Comparison of ENCODE assay signal across 1 cellular context in the genomic region with DNA sequence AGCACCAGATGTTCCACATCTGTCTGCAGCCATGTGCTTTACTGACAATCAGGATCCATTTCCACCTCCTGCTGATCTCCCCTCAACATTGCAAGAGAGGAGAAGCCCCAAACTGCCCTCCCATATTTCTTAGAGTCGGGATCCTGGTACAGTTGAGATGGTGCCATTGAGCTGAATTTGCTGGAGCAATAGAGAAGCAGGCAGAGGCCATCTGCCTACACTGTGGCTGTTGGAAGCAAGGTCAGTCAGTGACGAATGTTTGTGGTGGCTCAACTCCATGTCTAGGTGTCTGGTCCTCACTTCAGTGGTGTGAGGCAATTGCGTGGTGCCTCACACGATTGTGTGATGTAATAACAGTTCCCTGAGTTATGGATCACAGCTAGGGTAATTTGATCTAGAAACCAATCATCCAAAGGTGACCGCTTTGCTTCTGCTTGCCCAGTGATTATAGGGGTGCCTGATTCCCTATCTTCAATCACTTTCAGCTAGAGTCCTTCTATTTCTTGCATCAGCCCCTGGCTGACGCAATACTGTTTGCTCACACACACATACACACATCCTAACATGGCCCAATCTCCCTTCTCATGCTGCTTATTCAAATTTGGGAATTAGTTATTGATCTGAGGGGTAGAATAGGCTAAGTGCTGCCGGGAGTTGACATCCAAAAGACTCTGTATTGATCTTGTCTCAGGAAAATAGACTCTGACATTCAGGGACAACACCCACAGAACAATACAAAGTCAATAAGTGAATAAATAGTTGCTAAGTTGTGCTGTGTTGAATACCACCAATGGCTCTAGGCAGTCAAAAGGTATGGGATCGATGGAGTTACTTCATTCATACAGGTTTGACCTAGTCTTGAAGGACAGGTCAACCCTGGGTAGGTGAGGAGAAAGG.
TF ChIP-seq lines count a peak whose summit lies in the region.

No MANE protein-coding gene starts in this region.

TF ChIP-seq in K562, 482 proteins besides CTCF, POLR2A, EP300 and RAD21 (continued from another document and continues in another):
- TF ChIP-seq, protein P1, sequence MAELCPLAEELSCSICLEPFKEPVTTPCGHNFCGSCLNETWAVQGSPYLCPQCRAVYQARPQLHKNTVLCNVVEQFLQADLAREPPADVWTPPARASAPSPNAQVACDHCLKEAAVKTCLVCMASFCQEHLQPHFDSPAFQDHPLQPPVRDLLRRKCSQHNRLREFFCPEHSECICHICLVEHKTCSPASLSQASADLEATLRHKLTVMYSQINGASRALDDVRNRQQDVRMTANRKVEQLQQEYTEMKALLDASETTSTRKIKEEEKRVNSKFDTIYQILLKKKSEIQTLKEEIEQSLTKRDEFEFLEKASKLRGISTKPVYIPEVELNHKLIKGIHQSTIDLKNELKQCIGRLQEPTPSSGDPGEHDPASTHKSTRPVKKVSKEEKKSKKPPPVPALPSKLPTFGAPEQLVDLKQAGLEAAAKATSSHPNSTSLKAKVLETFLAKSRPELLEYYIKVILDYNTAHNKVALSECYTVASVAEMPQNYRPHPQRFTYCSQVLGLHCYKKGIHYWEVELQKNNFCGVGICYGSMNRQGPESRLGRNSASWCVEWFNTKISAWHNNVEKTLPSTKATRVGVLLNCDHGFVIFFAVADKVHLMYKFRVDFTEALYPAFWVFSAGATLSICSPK (IDR thresholded peaks at IDR 0.05; ENCODE audit: borderline replicate concordance), result no peak
- no peak for TF ChIP-seq ARID4B (CRISPR knock-in tag; IDR thresholded peaks at IDR 0.05)
- no peak for TF ChIP-seq EGR1 (conservative IDR thresholded peaks at IDR 0.05)
- TF ChIP-seq MTA1 (IDR thresholded peaks at IDR 0.05; ENCODE audit: borderline replicate concordance), result no peak
- no peak for TF ChIP-seq SNIP1 (IDR thresholded peaks at IDR 0.05; ENCODE audit: low read depth)
- peak; percentile 67; the same call in 1 of the 2 replicates for TF ChIP-seq HIVEP1 (CRISPR knock-in tag; IDR thresholded peaks at IDR 0.05)
- TF ChIP-seq ELF4 (CRISPR knock-in tag; IDR thresholded peaks at IDR 0.05), result no peak
- TF ChIP-seq, protein P2, sequence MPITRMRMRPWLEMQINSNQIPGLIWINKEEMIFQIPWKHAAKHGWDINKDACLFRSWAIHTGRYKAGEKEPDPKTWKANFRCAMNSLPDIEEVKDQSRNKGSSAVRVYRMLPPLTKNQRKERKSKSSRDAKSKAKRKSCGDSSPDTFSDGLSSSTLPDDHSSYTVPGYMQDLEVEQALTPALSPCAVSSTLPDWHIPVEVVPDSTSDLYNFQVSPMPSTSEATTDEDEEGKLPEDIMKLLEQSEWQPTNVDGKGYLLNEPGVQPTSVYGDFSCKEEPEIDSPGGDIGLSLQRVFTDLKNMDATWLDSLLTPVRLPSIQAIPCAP (CRISPR knock-in tag; IDR thresholded peaks at IDR 0.05; ENCODE audit: borderline replicate concordance), result no peak
- no peak for TF ChIP-seq ZNF551 (CRISPR knock-in tag; IDR thresholded peaks at IDR 0.05)
- no peak for TF ChIP-seq TBP (optimal IDR thresholded peaks at IDR 0.05; ENCODE audit: low read depth, low read length)
- TF ChIP-seq ZBTB1 (CRISPR knock-in tag; IDR thresholded peaks at IDR 0.05; ENCODE audit: borderline replicate concordance, low read depth), result no peak
- no peak for TF ChIP-seq HLTF (IDR thresholded peaks at IDR 0.05)
- no peak for TF ChIP-seq CHD2 (IDR thresholded peaks at IDR 0.05; ENCODE audit: low read depth, low read length)
- TF ChIP-seq PTBP1 (IDR thresholded peaks at IDR 0.05; ENCODE audit: low read depth, low read length), result no peak
- no peak for TF ChIP-seq LCOR (CRISPR knock-in tag; IDR thresholded peaks at IDR 0.05)
- TF ChIP-seq RBM25 (IDR thresholded peaks at IDR 0.05; ENCODE audit: low read depth, low read length, severe bottlenecking), result no peak
- TF ChIP-seq KLF10 (CRISPR knock-in tag; IDR thresholded peaks at IDR 0.05), result no peak
- no peak for TF ChIP-seq STAT5B (CRISPR knock-in tag; IDR thresholded peaks at IDR 0.05)
- no peak for TF ChIP-seq RCOR1 (IDR thresholded peaks at IDR 0.05; ENCODE audit: borderline replicate concordance in 1 of 2, low read depth in 2 of 2, low read length in 2 of 2)
- TF ChIP-seq HMG20A (CRISPR knock-in tag; conservative IDR thresholded peaks at IDR 0.05), result no peak
- TF ChIP-seq, protein P3, sequence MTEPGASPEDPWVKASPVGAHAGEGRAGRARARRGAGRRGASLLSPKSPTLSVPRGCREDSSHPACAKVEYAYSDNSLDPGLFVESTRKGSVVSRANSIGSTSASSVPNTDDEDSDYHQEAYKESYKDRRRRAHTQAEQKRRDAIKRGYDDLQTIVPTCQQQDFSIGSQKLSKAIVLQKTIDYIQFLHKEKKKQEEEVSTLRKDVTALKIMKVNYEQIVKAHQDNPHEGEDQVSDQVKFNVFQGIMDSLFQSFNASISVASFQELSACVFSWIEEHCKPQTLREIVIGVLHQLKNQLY (CRISPR knock-in tag; conservative IDR thresholded peaks at IDR 0.05), result no peak
- TF ChIP-seq YBX1 (IDR thresholded peaks at IDR 0.05), result no peak
- no peak for TF ChIP-seq RBM15 (IDR thresholded peaks at IDR 0.05; ENCODE audit: insufficient read depth, low read length)
- no peak for TF ChIP-seq ZNF785 (CRISPR knock-in tag; IDR thresholded peaks at IDR 0.05)
- TF ChIP-seq MYBL2 (IDR thresholded peaks at IDR 0.05; ENCODE audit: low read depth), result no peak
- no peak for TF ChIP-seq MYBL2 (CRISPR knock-in tag; IDR thresholded peaks at IDR 0.05; ENCODE audit: borderline replicate concordance)
- no peak for TF ChIP-seq SMARCA5 (IDR thresholded peaks at IDR 0.05)
- TF ChIP-seq RHOXF2B (CRISPR knock-in tag; conservative IDR thresholded peaks at IDR 0.05), result no peak
- TF ChIP-seq OTX1 (CRISPR knock-in tag; IDR thresholded peaks at IDR 0.05), result peak; percentile 42; the same call in 1 of the 2 replicates
- no peak for TF ChIP-seq ZNF347 (CRISPR knock-in tag; IDR thresholded peaks at IDR 0.05; ENCODE audit: low read depth)
- no peak for TF ChIP-seq TBL1XR1 (IDR thresholded peaks at IDR 0.05; ENCODE audit: low read length in 2 of 2)
- TF ChIP-seq ZNF146 (CRISPR knock-in tag; IDR thresholded peaks at IDR 0.05; ENCODE audit: unreplicated experiment), result no peak
- TF ChIP-seq, protein P4, sequence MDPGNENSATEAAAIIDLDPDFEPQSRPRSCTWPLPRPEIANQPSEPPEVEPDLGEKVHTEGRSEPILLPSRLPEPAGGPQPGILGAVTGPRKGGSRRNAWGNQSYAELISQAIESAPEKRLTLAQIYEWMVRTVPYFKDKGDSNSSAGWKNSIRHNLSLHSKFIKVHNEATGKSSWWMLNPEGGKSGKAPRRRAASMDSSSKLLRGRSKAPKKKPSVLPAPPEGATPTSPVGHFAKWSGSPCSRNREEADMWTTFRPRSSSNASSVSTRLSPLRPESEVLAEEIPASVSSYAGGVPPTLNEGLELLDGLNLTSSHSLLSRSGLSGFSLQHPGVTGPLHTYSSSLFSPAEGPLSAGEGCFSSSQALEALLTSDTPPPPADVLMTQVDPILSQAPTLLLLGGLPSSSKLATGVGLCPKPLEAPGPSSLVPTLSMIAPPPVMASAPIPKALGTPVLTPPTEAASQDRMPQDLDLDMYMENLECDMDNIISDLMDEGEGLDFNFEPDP (CRISPR knock-in tag; IDR thresholded peaks at IDR 0.05), result no peak
- no peak for TF ChIP-seq USF1 (CRISPR knock-in tag; IDR thresholded peaks at IDR 0.05)
- no peak for TF ChIP-seq ILF3 (IDR thresholded peaks at IDR 0.05; ENCODE audit: borderline replicate concordance)
- TF ChIP-seq TAF1 (IDR thresholded peaks at IDR 0.05; ENCODE audit: control insufficient read depth, extremely low read depth, insufficient read depth, low read length, severe bottlenecking), result no peak
- no peak for TF ChIP-seq ZFP30 (CRISPR knock-in tag; IDR thresholded peaks at IDR 0.05; ENCODE audit: borderline replicate concordance)
- TF ChIP-seq, protein P5, sequence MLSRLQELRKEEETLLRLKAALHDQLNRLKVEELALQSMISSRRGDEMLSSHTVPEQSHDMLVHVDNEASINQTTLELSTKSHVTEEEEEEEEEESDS (CRISPR knock-in tag; IDR thresholded peaks at IDR 0.05), result no peak
- no peak for TF ChIP-seq CCNT2 (IDR thresholded peaks at IDR 0.05; ENCODE audit: borderline replicate concordance, extremely low read depth, insufficient read length, low read depth, low read length)
- TF ChIP-seq AFF1 (IDR thresholded peaks at IDR 0.05; ENCODE audit: low read depth in 1 of 2, partially characterized antibody in 2 of 2), result peak in 1 of 2 experiments; percentile 39
- no peak for TF ChIP-seq FOXJ3 (CRISPR knock-in tag; IDR thresholded peaks at IDR 0.05)
- no peak for TF ChIP-seq CCAR2 (IDR thresholded peaks at IDR 0.05; ENCODE audit: low read depth, low read length)
- TF ChIP-seq YY1 (IDR thresholded peaks at IDR 0.05; ENCODE audit: borderline replicate concordance in 1 of 3, control insufficient read depth in 1 of 3, extremely low read depth in 1 of 3, insufficient read depth in 3 of 3, insufficient read length in 1 of 3, insufficient replicate concordance in 2 of 3, low read depth in 1 of 3, low read length in 2 of 3), result no peak
- TF ChIP-seq, protein P6, sequence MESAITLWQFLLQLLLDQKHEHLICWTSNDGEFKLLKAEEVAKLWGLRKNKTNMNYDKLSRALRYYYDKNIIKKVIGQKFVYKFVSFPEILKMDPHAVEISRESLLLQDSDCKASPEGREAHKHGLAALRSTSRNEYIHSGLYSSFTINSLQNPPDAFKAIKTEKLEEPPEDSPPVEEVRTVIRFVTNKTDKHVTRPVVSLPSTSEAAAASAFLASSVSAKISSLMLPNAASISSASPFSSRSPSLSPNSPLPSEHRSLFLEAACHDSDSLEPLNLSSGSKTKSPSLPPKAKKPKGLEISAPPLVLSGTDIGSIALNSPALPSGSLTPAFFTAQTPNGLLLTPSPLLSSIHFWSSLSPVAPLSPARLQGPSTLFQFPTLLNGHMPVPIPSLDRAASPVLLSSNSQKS (CRISPR knock-in tag; IDR thresholded peaks at IDR 0.05), result no peak
- no peak for TF ChIP-seq ZNF311 (CRISPR knock-in tag; IDR thresholded peaks at IDR 0.05)
- TF ChIP-seq ATF2 (CRISPR knock-in tag; IDR thresholded peaks at IDR 0.05), result no peak
